Comparison of ENCODE assay signal across 16 cellular contexts in the genomic region with DNA sequence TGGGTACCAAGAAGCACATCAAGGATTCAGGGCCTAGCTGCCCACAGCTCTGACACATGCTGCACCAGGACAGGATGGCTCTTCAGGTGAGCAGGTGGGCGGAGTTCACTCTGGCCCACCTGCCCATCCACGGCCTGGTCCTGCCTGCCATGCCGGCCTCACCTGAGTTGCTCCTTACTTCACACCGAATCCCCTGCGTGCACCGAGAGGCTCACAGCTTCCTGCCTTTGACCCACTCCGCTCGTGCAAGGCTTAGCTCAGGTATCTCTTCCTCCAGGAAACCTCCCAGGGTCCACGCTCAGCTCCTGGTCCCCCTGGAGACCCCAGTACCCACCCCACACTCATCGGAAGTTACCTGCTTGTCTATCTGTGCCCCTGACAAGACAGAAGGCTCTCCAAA. TPM values are rescaled to one million over a fixed set of nuclear protein-coding genes. Genes with fewer than 3 reads are reported as not detected.
A peak's percentile ranks its signal among the peaks of the same experiment; 100 is the strongest.
DNase-seq lines count a peak whose midpoint lies in the region; ATAC-seq, FAIRE-seq and TF ChIP-seq lines count a peak whose summit lies in the region.
"Had no signal": no experiment of that assay in that cellular context is flagged by ENCODE, and none has a peak within 500 bp of the region (broad histone marks: within the 10 kb centered on the region; RNA-seq: fewer than 3 reads in every experiment).

No MANE protein-coding gene starts in this region.

- H3K9me2 ChIP-seq in Karpas-422 (replicated peaks; ENCODE audit: insufficient read depth, low read length) = no peaks in the 10 kb centered on the region

- no peak overlapping the region for H2AK5ac ChIP-seq in trophoblast cell (ENCODE audit: low read length)

- no peaks in the 10 kb centered on the region for H3K9me3 ChIP-seq in HepG2 (ENCODE audit: low read length)
- no peaks in the 10 kb centered on the region for H3K9me3 ChIP-seq in right lobe of liver
- H3K9me3 ChIP-seq in endodermal cell (ENCODE audit: control insufficient read depth, low read length) = no peaks in the 10 kb centered on the region
- peaks cover 2% of the 10 kb centered on the region for H3K9me3 ChIP-seq in trophoblast cell (ENCODE audit: insufficient read depth, low read depth, low read length)
- no peaks in the 10 kb centered on the region for H3K9me3 ChIP-seq in Karpas-422 (ENCODE audit: low read length)
- H3K9me3 ChIP-seq: BLaER1 treated with 17β-estradiol and CSF1 and Interleukin-3, amounts not matched to agents 10 nM and 100 nM had no signal

- H2BK120ac ChIP-seq in trophoblast cell (ENCODE audit: insufficient read depth, low read length, poor library complexity) = no peak overlapping the region

- H3K9me3 Mint-ChIP-seq in endodermal cell = no peaks in the 10 kb centered on the region
- H3K9me3 Mint-ChIP-seq: CD4-positive, CD25-positive, alpha-beta regulatory T cell; HFFc6 had no signal

- POLR2A ChIA-PET in HepG2 (lab: Yijun Ruan, JAX) = interaction anchor here (0.6 to 1.8 kb wide), 2 partner anchors 21 to 230 kb away, joined by 3 to 12 read pairs; partner anchors contain the start of gene TNRC6C

- H3K18ac ChIP-seq in trophoblast cell (ENCODE audit: low read length) = no peak overlapping the region

- H3K9ac ChIP-seq in HepG2 (ENCODE audit: insufficient read depth, low read depth, low read length) = no peak overlapping the region
- no peak overlapping the region for H3K9ac ChIP-seq in endodermal cell (ENCODE audit: extremely low read depth, low read length, poor library complexity, severe bottlenecking)
- peak overlapping the region; percentile 35 for H3K9ac ChIP-seq in trophoblast cell (ENCODE audit: low read length)
- H3K9ac ChIP-seq in Karpas-422 (ENCODE audit: low read length) = no peak overlapping the region
- H3K9ac ChIP-seq: BLaER1 treated with 17β-estradiol and CSF1 and Interleukin-3, amounts not matched to agents 10 nM and 100 nM had no signal

- H3K27ac ChIP-seq in HepG2 (ENCODE audit: extremely low read length, insufficient read depth, low read length) = no peak overlapping the region
- no peak overlapping the region for H3K27ac ChIP-seq in right lobe of liver
- no peak overlapping the region for H3K27ac ChIP-seq in endodermal cell (ENCODE audit: low read depth, low read length)
- H3K27ac ChIP-seq in trophoblast cell (ENCODE audit: low read depth, low read length) = no peak overlapping the region
- H3K27ac ChIP-seq in substantia nigra (ENCODE audit: low read depth, low read length, poor library complexity, severe bottlenecking) = no peak overlapping the region
- no peak overlapping the region for H3K27ac ChIP-seq in Karpas-422 (ENCODE audit: low read length)
- H3K27ac ChIP-seq: BLaER1 treated with 17β-estradiol and CSF1 and Interleukin-3, amounts not matched to agents 10 nM and 100 nM had no signal

- H3K4me1 ChIP-seq in HepG2 (ENCODE audit: insufficient read depth, low read length) (peaks cover 20% of the 10 kb centered on the region), right lobe of liver (peaks cover 0 to 6% (median 0%) of the 10 kb centered on the region in 4 donors), endodermal cell (ENCODE audit: control insufficient read depth, insufficient read depth, low read length) (peaks cover 6% of the 10 kb centered on the region), trophoblast cell (ENCODE audit: control insufficient read depth in 1 of 2, insufficient read depth in 2 of 2, low read length in 2 of 2) (no peaks in the 10 kb centered on the region), Karpas-422 (ENCODE audit: low read length) (no peaks in the 10 kb centered on the region)
- H3K4me1 ChIP-seq: BLaER1 treated with 17β-estradiol and CSF1 and Interleukin-3, amounts not matched to agents 10 nM and 100 nM had no signal

- H2AFZ ChIP-seq in HepG2 (ENCODE audit: low read length) (no peak overlapping the region), trophoblast cell (ENCODE audit: insufficient read depth, low read length, poor library complexity) (no peak overlapping the region), Karpas-422 (ENCODE audit: low read length) (no peak overlapping the region)

- H3K4me3 ChIP-seq in HepG2 (replicated peaks in 1 of 3; ENCODE audit: insufficient read depth in 1 of 3, low read depth in 2 of 3, low read length in 3 of 3) = no peak overlapping the region
- no peak overlapping the region for H3K4me3 ChIP-seq in right lobe of liver
- no peak overlapping the region for H3K4me3 ChIP-seq in endodermal cell (ENCODE audit: low read length)
- H3K4me3 ChIP-seq in trophoblast cell (ENCODE audit: low read depth, low read length) = no peak overlapping the region
- no peak overlapping the region for H3K4me3 ChIP-seq in Karpas-422 (ENCODE audit: low read length)
- H3K4me3 ChIP-seq: BLaER1 treated with 17β-estradiol and CSF1 and Interleukin-3, amounts not matched to agents 10 nM and 100 nM had no signal

- peak overlapping the region; percentile 87 for H3K27ac Mint-ChIP-seq in endodermal cell
- H3K27ac Mint-ChIP-seq: CD4-positive, CD25-positive, alpha-beta regulatory T cell; HFFc6 had no signal

- H3K79me1 ChIP-seq in trophoblast cell (ENCODE audit: low read length) = no peaks in the 10 kb centered on the region

- 71% methylated on average over 10 of the region's 10 CpGs for WGBS in HepG2 (ENCODE audit: low lambda C conversion rate)
- WGBS in right lobe of liver (ENCODE audit: insufficient coverage, low coverage, low lambda C conversion rate, missing lambda C conversion rate) = 96% methylated on average over 7 of the region's 10 CpGs
- WGBS in endodermal cell (ENCODE audit: insufficient coverage in 1 of 2, insufficient read length in 1 of 2), 2 experiments = 91 to 92% methylated on average over 9 to 10 of the region's 10 CpGs
- WGBS in trophoblast cell (ENCODE audit: extremely low coverage, insufficient coverage, insufficient read length) = no CpG with 5 or more reads among the region's 10 CpGs

- no peaks in the 10 kb centered on the region for H3K79me2 ChIP-seq in HepG2 (ENCODE audit: insufficient read depth, low read length)
- no peaks in the 10 kb centered on the region for H3K79me2 ChIP-seq in trophoblast cell (ENCODE audit: control insufficient read depth, insufficient read depth, low read length, poor library complexity)
- no peaks in the 10 kb centered on the region for H3K79me2 ChIP-seq in Karpas-422 (ENCODE audit: low read length)

- FAIRE-seq in HepG2 (lab: Jason Lieb, UNC) = no peak
- FAIRE-seq: GM18507, HTR-8/SVneo had no signal

- TF ChIP-seq POLR2A in HepG2 (IDR thresholded peaks at IDR 0.05; ENCODE audit: insufficient read depth in 1 of 2, low read depth in 2 of 2, low read length in 2 of 2) (no peak), right lobe of liver (IDR thresholded peaks at IDR 0.05) (no peak)

- H3K27me3 ChIP-seq in HepG2 (ENCODE audit: control insufficient read depth in 1 of 2, insufficient read depth in 2 of 2, low read length in 2 of 2) = peaks cover 5 to 42% of the 10 kb centered on the region in 2 experiments; a peak in 4 of 5 replicates
- H3K27me3 ChIP-seq in right lobe of liver = no peaks in the 10 kb centered on the region
- H3K27me3 ChIP-seq in endodermal cell (ENCODE audit: control insufficient read depth, insufficient read depth, low read length, poor library complexity, severe bottlenecking) = no peaks in the 10 kb centered on the region
- H3K27me3 ChIP-seq in trophoblast cell (ENCODE audit: insufficient read depth, low read length) = no peaks in the 10 kb centered on the region
- H3K27me3 ChIP-seq in Karpas-422 (ENCODE audit: low read length) = no peaks in the 10 kb centered on the region
- H3K27me3 ChIP-seq: BLaER1 treated with 17β-estradiol and CSF1 and Interleukin-3, amounts not matched to agents 10 nM and 100 nM had no signal

- ATAC-seq in HepG2 (no peak), right lobe of liver (no peak)

- no peak overlapping the region for H4K91ac ChIP-seq in trophoblast cell (ENCODE audit: low read depth, low read length)

- no peak for DNase-seq in HepG2 (ENCODE audit: low spot score)
- DNase-seq in right lobe of liver = no peak
- DNase-seq in endodermal cell = peak; percentile 69
- DNase-seq in trophoblast cell = no peak
- no peak for DNase-seq in substantia nigra (lab: John Stamatoyannopoulos, UW)
- no peak for DNase-seq in SIG-M5 treated with dmso at 0.1 percent for 504 hours (lab: John Stamatoyannopoulos, UW; ENCODE audit: unreplicated experiment)
- DNase-seq in Karpas-422 = no peak
- DNase-seq: ACHN; CD4-positive, CD25-positive, alpha-beta regulatory T cell; DMS53; GOT3; HCEC 1CT; HFFc6 had no signal

- in situ Hi-C loops in HepG2 (cut with HindIII; ENCODE audit: extremely low pct_ligation_motif_present, low pct_unique_long_range_greater_than_20kb) = no loop called here

- H3K4me1 Mint-ChIP-seq in endodermal cell = peaks cover 41% of the 10 kb centered on the region

- peak overlapping the region; percentile 9 for H3K4me3 Mint-ChIP-seq in endodermal cell
- H3K4me3 Mint-ChIP-seq: HFFc6 had no signal

- no peak overlapping the region for H3K4ac ChIP-seq in trophoblast cell (ENCODE audit: low read depth, low read length)

- H3K36me3 Mint-ChIP-seq in endodermal cell (ENCODE audit: low read depth) = no peaks in the 10 kb centered on the region

- TF ChIP-seq RAD21 in HepG2 (CRISPR knock-in tag; IDR thresholded peaks at IDR 0.05) = no peak

- H3K36me3 ChIP-seq in HepG2 (replicated peaks in 1 of 2; ENCODE audit: control insufficient read depth in 1 of 2, insufficient read depth in 2 of 2, low read length in 2 of 2) (no peaks in the 10 kb centered on the region), right lobe of liver (no peaks in the 10 kb centered on the region), endodermal cell (ENCODE audit: control insufficient read depth, insufficient read depth, low read length) (no peaks in the 10 kb centered on the region), trophoblast cell (ENCODE audit: control insufficient read depth in 1 of 2, insufficient read depth in 2 of 2, low read length in 2 of 2) (no peaks in the 10 kb centered on the region), Karpas-422 (ENCODE audit: insufficient read depth, low read length) (no peaks in the 10 kb centered on the region)
- H3K36me3 ChIP-seq: BLaER1 treated with 17β-estradiol and CSF1 and Interleukin-3, amounts not matched to agents 10 nM and 100 nM had no signal

- H4K12ac ChIP-seq in trophoblast cell (ENCODE audit: low read depth, low read length) = no peak overlapping the region

- H3K23ac ChIP-seq in trophoblast cell (ENCODE audit: low read length) = no peak overlapping the region

- no peaks in the 10 kb centered on the region for H3K27me3 Mint-ChIP-seq in endodermal cell (ENCODE audit: insufficient read depth)

- no peak for TF ChIP-seq EP300 in HepG2 (IDR thresholded peaks at IDR 0.05; ENCODE audit: low read depth in 2 of 2, low read length in 2 of 2)
- no peak for TF ChIP-seq EP300 in HepG2 (CRISPR knock-in tag; IDR thresholded peaks at IDR 0.05; ENCODE audit: borderline replicate concordance)

- TF ChIP-seq CTCF in HepG2 (CRISPR knock-in tag; IDR thresholded peaks at IDR 0.05) (no peak), right lobe of liver (IDR thresholded peaks at IDR 0.05) (no peak), endodermal cell (conservative IDR thresholded peaks at IDR 0.05) (no peak)

- no peak overlapping the region for H3K4me2 ChIP-seq in HepG2 (ENCODE audit: low read depth, low read length)
- no peak overlapping the region for H3K4me2 ChIP-seq in trophoblast cell (ENCODE audit: low read length)
- H3K4me2 ChIP-seq in Karpas-422 (ENCODE audit: low read depth, low read length, poor library complexity, severe bottlenecking) = no peak overlapping the region
- H3K4me2 ChIP-seq: BLaER1 treated with 17β-estradiol and CSF1 and Interleukin-3, amounts not matched to agents 10 nM and 100 nM had no signal

- intact Hi-C loops in HepG2 (cut with micrococcal nuclease; ENCODE audit: unreplicated experiment) = no loop called here
- intact Hi-C loops in right lobe of liver (cut with DNase I) = no loop called here

- H2BK12ac ChIP-seq in trophoblast cell (ENCODE audit: low read length) = no peak overlapping the region

- no TSS peak for BruUV-seq in HepG2 (replicated peaks; lab: Mats Ljungman, UMichigan)

- H3K14ac ChIP-seq in trophoblast cell (ENCODE audit: low read length) = no peak overlapping the region

- CTCF ChIA-PET in HepG2 (lab: Yijun Ruan, JAX; ENCODE audit: low intra/inter-chr PET ratio, low total read pairs) = no interaction called here

- H4K20me1 ChIP-seq in HepG2 (ENCODE audit: insufficient read depth, low read length) (no peaks in the 10 kb centered on the region), Karpas-422 (ENCODE audit: insufficient read depth, low read depth, low read length) (no peaks in the 10 kb centered on the region)
- H4K20me1 ChIP-seq: BLaER1 treated with 17β-estradiol and CSF1 and Interleukin-3, amounts not matched to agents 10 nM and 100 nM had no signal

- H2BK5ac ChIP-seq in trophoblast cell (ENCODE audit: low read depth, low read length, poor library complexity) = no peak overlapping the region

- H4K8ac ChIP-seq in trophoblast cell (ENCODE audit: low read depth, low read length) = no peak overlapping the region

RNA-seq across cellular contexts. Expression of gene TNRC6C, which starts 21.6 kb away (rescaled TPM):
- total RNA-seq in HepG2 (2016; rRNA removed; fragmentation: Illumina TruSeq; extraction: Trizol) (4.7 and 4.9 TPM in 2 replicates), right lobe of liver (10 to 100 TPM in 1 of 6 experiments, 1 to 10 TPM in 5; 1.9 to 10.6 (median 7.7) TPM), endodermal cell (10 to 100 TPM; 22.4 to 40.2 TPM)
- total RNA-seq in HepG2 (2016; cell fraction: cytosol; rRNA removed; fragmentation: Illumina TruSeq; extraction: Trizol; ENCODE audit: low read depth) = 11.1 and 13.2 TPM in 2 replicates
- 3.2 TPM in 2 replicates for total RNA-seq in HepG2 (2016; cell fraction: insoluble cytoplasmic fraction; rRNA removed; fragmentation: Illumina TruSeq; extraction: Trizol)
- total RNA-seq in HepG2 (2016; cell fraction: membrane; rRNA removed; fragmentation: Illumina TruSeq; extraction: Trizol) = 2.2 and 2.9 TPM in 2 replicates
- total RNA-seq in HepG2 (2016; cell fraction: nucleus; rRNA removed; fragmentation: Illumina TruSeq; extraction: Trizol) = 7.0 and 9.7 TPM in 2 replicates
- polyA plus RNA-seq in HepG2 (2011; rRNA removed) = 0.61 and 0.66 TPM in 2 replicates
- 0.35 and 0.46 TPM in 2 replicates for polyA plus RNA-seq in HepG2 (2011; cell fraction: cytosol; rRNA removed)
- 3.4 and 4.2 TPM in 2 replicates for polyA plus RNA-seq in HepG2 (2011; cell fraction: nucleus; rRNA removed)
- 3.6 and 4.0 TPM in 2 replicates for polyA plus RNA-seq in HepG2 (2012)
- polyA plus RNA-seq in HepG2 (2016; cell fraction: cytosol; fragmentation: Illumina TruSeq; extraction: Trizol; ENCODE audit: low read depth) = 0.14 and 0.17 TPM in 2 replicates
- polyA plus RNA-seq in HepG2 (2016; cell fraction: insoluble cytoplasmic fraction; fragmentation: Illumina TruSeq; extraction: Trizol; ENCODE audit: low read depth) = 2.5 and 3.2 TPM in 2 replicates
- polyA plus RNA-seq in HepG2 (2016; cell fraction: membrane; fragmentation: Illumina TruSeq; extraction: Trizol; ENCODE audit: low read depth) = 0.18 and 0.30 TPM in 2 replicates
- 10.3 and 10.4 TPM in 2 replicates for polyA plus RNA-seq in HepG2 (2016; cell fraction: nucleus; fragmentation: Illumina TruSeq; extraction: Trizol; ENCODE audit: insufficient read depth, low read depth)
- polyA minus RNA-seq in HepG2 (2011; rRNA and poly(A)+ RNA removed; ENCODE audit: low replicate concordance) = 4.5 and 10.3 TPM in 2 replicates
- 2.3 and 2.8 TPM in 2 replicates for polyA minus RNA-seq in HepG2 (2011; cell fraction: cytosol; rRNA and poly(A)+ RNA removed)
- 6.7 and 7.3 TPM in 2 replicates for polyA minus RNA-seq in HepG2 (2011; cell fraction: nucleus; rRNA and poly(A)+ RNA removed)
- 10.8 TPM for polyA plus RNA-seq in endodermal cell (2013, experiment 1 of 2)
- 10.1 TPM for polyA plus RNA-seq in endodermal cell (2013, experiment 2 of 2)
- 1.4 and 1.7 TPM in 2 replicates for polyA plus RNA-seq in trophoblast cell (2013)
- total RNA-seq in Karpas-422 (2014; rRNA removed; shearing (Covaris generic); ENCODE audit: low replicate concordance) = not detected in 2 replicates
